1 cellular context compared by ENCODE assay signal in the genomic region with DNA sequence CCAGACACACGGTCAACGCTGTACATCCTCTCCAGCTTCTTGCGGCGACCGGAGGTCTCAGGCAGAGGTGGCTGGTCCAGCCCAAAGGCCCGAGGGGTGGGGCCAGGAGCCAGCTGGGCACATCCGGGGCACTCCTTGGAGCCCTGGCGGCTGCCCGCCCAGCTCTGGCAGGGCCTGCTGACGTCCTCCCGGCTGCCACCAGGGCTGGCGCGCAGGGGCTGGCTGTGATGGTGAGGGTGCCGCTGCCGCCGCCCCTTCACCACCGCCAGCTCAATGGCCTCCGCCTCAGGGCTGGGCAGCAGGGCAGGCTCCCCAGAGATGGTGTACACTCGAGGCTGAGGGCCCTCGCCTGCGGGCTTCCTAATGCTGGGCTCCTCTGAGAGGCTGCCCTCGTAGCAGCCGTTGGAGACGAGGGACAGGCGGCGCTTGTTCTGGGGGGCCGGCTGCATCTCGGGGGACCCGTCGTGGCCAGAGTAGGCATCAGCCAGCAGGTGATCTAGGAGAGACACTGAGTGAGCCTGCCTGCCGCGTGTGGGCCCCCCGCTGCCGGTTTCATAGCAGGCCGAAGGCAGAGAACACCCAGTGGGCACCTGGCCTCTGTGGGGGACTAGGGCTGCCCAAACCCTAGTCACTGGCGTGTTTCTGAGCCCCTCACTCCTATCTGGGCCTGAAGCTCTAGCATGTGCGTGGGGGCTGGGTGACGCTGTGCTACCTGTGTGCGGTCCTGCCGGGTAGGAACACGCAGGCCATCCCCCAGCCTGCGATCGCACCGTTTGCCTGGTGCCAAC.
TF ChIP-seq lines count a peak whose summit lies in the region.

No MANE protein-coding gene starts in this region.

TF ChIP-seq in IMR-90, 13 proteins besides CTCF, POLR2A, EP300 and RAD21:
- TF ChIP-seq ELK1 (IDR thresholded peaks at IDR 0.05; ENCODE audit: borderline replicate concordance, low read depth, low read length) (no peak), SMC3 (IDR thresholded peaks at IDR 0.05; ENCODE audit: low read depth, low read length) (no peak), BHLHE40 (IDR thresholded peaks at IDR 0.05; ENCODE audit: low read depth, low read length) (no peak), NFE2L2 (IDR thresholded peaks at IDR 0.05; ENCODE audit: low read depth, low read length) (no peak), FOS (IDR thresholded peaks at IDR 0.05; ENCODE audit: low read depth, low read length) (no peak), RFX5 (IDR thresholded peaks at IDR 0.05; ENCODE audit: low read depth, low read length) (no peak), MXI1 (IDR thresholded peaks at IDR 0.05; ENCODE audit: borderline replicate concordance, low read depth, low read length) (no peak), MAZ (IDR thresholded peaks at IDR 0.05; ENCODE audit: borderline replicate concordance, low read depth, low read length) (no peak), CEBPB (IDR thresholded peaks at IDR 0.05; ENCODE audit: low read depth, low read length) (no peak), USF2 (IDR thresholded peaks at IDR 0.05; ENCODE audit: low read depth, low read length) (no peak), RCOR1 (IDR thresholded peaks at IDR 0.05; ENCODE audit: insufficient replicate concordance, low read length) (no peak), CHD1 (IDR thresholded peaks at IDR 0.05; ENCODE audit: low read depth, low read length) (no peak), MAFK (IDR thresholded peaks at IDR 0.05; ENCODE audit: low read depth, low read length) (no peak)
TF ChIP-seq in IMR-90: peak in this region for 0.
